ENCODE assay signal across 8 cellular contexts in genomic region chr19:10565028-10565566, GRCh38. TPM values are rescaled to one million over a fixed set of nuclear protein-coding genes. Genes with fewer than 3 reads are reported as not detected.
A peak's percentile ranks its signal among the peaks of the same experiment; 100 is the strongest.
DNase-seq lines count a peak whose midpoint lies in the region; ATAC-seq and TF ChIP-seq lines count a peak whose summit lies in the region.

No MANE protein-coding gene starts in this region.

- DNase-seq in BJ (ENCODE audit: low read depth) (no peak), HEK293T (ENCODE audit: extremely low spot score) (peak; percentile 60), SJSA1 (ENCODE audit: low read depth in 1 of 2, low spot score in 2 of 2) (no peak), ascending aorta (ENCODE audit: low spot score in 2 of 2) (peak in 1 of 2 donors; percentile 71), iPS DF 6.9 (ENCODE audit: low read depth, low spot score) (no peak), T1000 (lab: John Stamatoyannopoulos, UW) (no peak)

- no peaks in the 10 kb centered on the region for H3K27me3 ChIP-seq in BJ (ENCODE audit: control insufficient read depth, insufficient read depth, low read length)
- H3K27me3 ChIP-seq in SJSA1 (replicated peaks), result no peaks in the 10 kb centered on the region
- no peaks in the 10 kb centered on the region for H3K27me3 ChIP-seq in ascending aorta
- no peaks in the 10 kb centered on the region for H3K27me3 ChIP-seq in iPS DF 6.9 (ENCODE audit: control insufficient read depth, insufficient read depth, low read length)

- no peak for ATAC-seq in HG03045 (IDR thresholded peaks at IDR 0.05; ENCODE audit: unreplicated experiment)

- CTCF ChIA-PET in BJ (lab: Yijun Ruan, JAX), result interaction anchor here (0.7 to 4.1 kb wide), 7 partner anchors 9 to 162 kb away, joined by 3 to 21 read pairs (median 4); partner anchors contain the start of gene CDC37
- CTCF ChIA-PET in HEK293T (lab: Yijun Ruan, JAX), result no interaction called here

- H3K36me3 ChIP-seq in BJ (ENCODE audit: control insufficient read depth, insufficient read depth, low read length), result peaks cover 3% of the 10 kb centered on the region; the same call in 1 of the 2 replicates
- H3K36me3 ChIP-seq in SJSA1, result peaks cover 49% of the 10 kb centered on the region
- peaks cover 4 to 15% of the 10 kb centered on the region in 2 donors for H3K36me3 ChIP-seq in ascending aorta
- H3K36me3 ChIP-seq in iPS DF 6.9 (ENCODE audit: control insufficient read depth, insufficient read depth, low read length), result peaks cover 7% of the 10 kb centered on the region

- peak; percentile 60 for TF ChIP-seq CTCF in BJ (IDR thresholded peaks at IDR 0.05; ENCODE audit: insufficient read depth, low read depth, low read length)
- TF ChIP-seq CTCF in ascending aorta (IDR thresholded peaks at IDR 0.05), result peak in 1 of 3 experiments; percentile 20

- POLR2A ChIA-PET in BJ (lab: Charles Lee), result no interaction called here
- POLR2A ChIA-PET in HEK293T (lab: Yijun Ruan, JAX), result interaction anchor here (1.2 to 1.4 kb wide), 3 partner anchors 9 to 22 kb away, joined by 3 to 5 read pairs (median 5); no protein-coding TSS in a partner anchor

- WGBS in iPS DF 6.9 (ENCODE audit: insufficient coverage, insufficient read length), result no CpG with 5 or more reads among the region's 10 CpGs

- intact Hi-C loops in ascending aorta (cut with DNase I), result no loop called here

- H3K9me3 ChIP-seq in SJSA1 (replicated peaks) (no peaks in the 10 kb centered on the region), ascending aorta (no peaks in the 10 kb centered on the region), iPS DF 6.9 (ENCODE audit: control insufficient read depth, insufficient read depth, low read length) (no peaks in the 10 kb centered on the region)

- H3K4me1 ChIP-seq in SJSA1 (replicated peaks), result peaks cover 29% of the 10 kb centered on the region
- H3K4me1 ChIP-seq in ascending aorta, result peaks cover 12 to 26% of the 10 kb centered on the region in 2 donors
- 0 out of 2 replicates have a peak, but pooled peaks cover 2% of the 10 kb centered on the region for H3K4me1 ChIP-seq in iPS DF 6.9 (ENCODE audit: control insufficient read depth, insufficient read depth, low read length)

- H3K4me3 ChIP-seq in BJ (ENCODE audit: low read depth, low read length), result peak overlapping the region; percentile 99
- H3K4me3 ChIP-seq in SJSA1, result peak overlapping the region; percentile 78
- H3K4me3 ChIP-seq in ascending aorta, result peak overlapping the region; percentile 61 to 98
- H3K4me3 ChIP-seq in iPS DF 6.9 (ENCODE audit: low read length), result peak overlapping the region; percentile 99
- peak overlapping the region; percentile 69 to 93 (median 87) for H3K4me3 ChIP-seq in skin epidermis

- H3K27ac ChIP-seq in SJSA1 (0 out of 2 replicates have a peak overlapping the region, but pooled peaks have one; percentile 11), ascending aorta (peak overlapping the region; percentile 78 to 93), iPS DF 6.9 (ENCODE audit: low read length) (no peak overlapping the region), skin epidermis (peak overlapping the region; percentile 23 to 95 (median 90))

TF ChIP-seq in HEK293T, 16 proteins besides CTCF, POLR2A, EP300 and RAD21:
- no peak for TF ChIP-seq TARDBP (IDR thresholded peaks at IDR 0.05)
- no peak for TF ChIP-seq NFRKB (IDR thresholded peaks at IDR 0.05)
- TF ChIP-seq ARNT (IDR thresholded peaks at IDR 0.05), result no peak
- no peak for TF ChIP-seq SUZ12 (IDR thresholded peaks at IDR 0.05)
- TF ChIP-seq ELF4 (IDR thresholded peaks at IDR 0.05), result no peak
- no peak for TF ChIP-seq HDGF (IDR thresholded peaks at IDR 0.05; ENCODE audit: borderline replicate concordance)
- TF ChIP-seq LEF1 (IDR thresholded peaks at IDR 0.05; ENCODE audit: borderline replicate concordance), result no peak
- TF ChIP-seq CTBP1 (IDR thresholded peaks at IDR 0.05; ENCODE audit: borderline replicate concordance), result no peak
- TF ChIP-seq FOXA1 (IDR thresholded peaks at IDR 0.05), result no peak
- no peak for TF ChIP-seq FOXK2 (IDR thresholded peaks at IDR 0.05)
- no peak for TF ChIP-seq BHLHE40 (IDR thresholded peaks at IDR 0.05; ENCODE audit: borderline replicate concordance)
- TF ChIP-seq SP1 (IDR thresholded peaks at IDR 0.05), result no peak
- no peak for TF ChIP-seq L3MBTL2 (conservative IDR thresholded peaks at IDR 0.05)
- TF ChIP-seq FOXM1 (IDR thresholded peaks at IDR 0.05; ENCODE audit: borderline replicate concordance), result no peak
- no peak for TF ChIP-seq PKNOX1 (IDR thresholded peaks at IDR 0.05)
- TF ChIP-seq ZNF384 (IDR thresholded peaks at IDR 0.05), result no peak

RNA-seq across cellular contexts. Expression of gene KRI1, which starts 0.7 kb away (rescaled TPM):
- polyA plus RNA-seq in BJ (2011; rRNA removed), result 8.4 and 10.0 TPM in 2 replicates
- polyA minus RNA-seq in BJ (2011; rRNA and poly(A)+ RNA removed), result 4.3 and 5.4 TPM in 2 replicates
- total RNA-seq in SJSA1 (2014; rRNA removed; shearing (Covaris generic)), result 15.2 and 19.2 TPM in 2 replicates
- total RNA-seq in ascending aorta, result 21.9 TPM

RNA-seq across cellular contexts. Expression of gene CDKN2D, which starts 3.7 kb away (rescaled TPM):
- polyA plus RNA-seq in BJ (2011; rRNA removed), result 8.7 and 15.5 TPM in 2 replicates
- 2.8 and 5.5 TPM in 2 replicates for polyA minus RNA-seq in BJ (2011; rRNA and poly(A)+ RNA removed)
- 28.1 and 36.6 TPM in 2 replicates for total RNA-seq in SJSA1 (2014; rRNA removed; shearing (Covaris generic))
- 20.3 TPM for total RNA-seq in ascending aorta

RNA-seq across cellular contexts. Expression of gene ATG4D, which starts 21.4 kb away (rescaled TPM):
- polyA plus RNA-seq in BJ (2011; rRNA removed), result 6.8 and 13.0 TPM in 2 replicates
- polyA minus RNA-seq in BJ (2011; rRNA and poly(A)+ RNA removed), result 10.0 and 17.1 TPM in 2 replicates
- total RNA-seq in SJSA1 (2014; rRNA removed; shearing (Covaris generic)), result 39.2 and 39.4 TPM in 2 replicates
- 11.0 TPM for total RNA-seq in ascending aorta

RNA-seq across cellular contexts. Expression of gene AP1M2, which starts 22.0 kb away (rescaled TPM):
- polyA plus RNA-seq in BJ (2011; rRNA removed), result not detected in 2 replicates
- polyA minus RNA-seq in BJ (2011; rRNA and poly(A)+ RNA removed), result not detected in 2 replicates
- total RNA-seq in SJSA1 (2014; rRNA removed; shearing (Covaris generic)), result 4.9 and 9.9 TPM in 2 replicates
- not detected for total RNA-seq in ascending aorta

RNA-seq across cellular contexts. Expression of gene S1PR5, which starts 47.9 kb away (rescaled TPM):
- polyA plus RNA-seq in BJ (2011; rRNA removed), result 0.23 and 0.40 TPM in 2 replicates
- 0.14 and 0.21 TPM in 2 replicates for polyA minus RNA-seq in BJ (2011; rRNA and poly(A)+ RNA removed)
- 0.05 TPM in 1 of 2 replicates, not detected in the other for total RNA-seq in SJSA1 (2014; rRNA removed; shearing (Covaris generic))
- 3.1 TPM for total RNA-seq in ascending aorta
